In genomic region chr6:54440549-54440948, GRCh38 we compare ENCODE assay signal across 26 cellular contexts.
"Had no signal": no experiment of that assay in that cellular context is flagged by ENCODE, and none has a peak within 500 bp of the region (broad histone marks: within the 10 kb centered on the region; RNA-seq: fewer than 3 reads in every experiment).

No MANE protein-coding gene starts in this region.

- H3K9me3 Mint-ChIP-seq: endodermal cell had no signal

- H3K36me3 Mint-ChIP-seq: immature natural killer cell, naive B cell had no signal

- H3K27me3 Mint-ChIP-seq: dendritic cell treated with granulocyte-macrophage colony-stimulating factor and Interleukin-4, amounts not matched to agents 40 ng/mL and 50 ng/mL, for 4 days; naive B cell; natural killer cell treated with Interleukin-12 subunit alpha and Interleukin-12 subunit beta and Interleukin-15 and Interleukin-18, amount 100 ng/mL, for 72 hours; progenitor cell of endocrine pancreas; stimulated activated naive CD8-positive, alpha-beta T cell treated with anti-CD3 and anti-CD28 coated beads, Interleukin-15, amount 100 ng/mL, for 72 hours had no signal

- H3K4me3 Mint-ChIP-seq: dendritic cell treated with granulocyte-macrophage colony-stimulating factor and Interleukin-4, amounts not matched to agents 40 ng/mL and 50 ng/mL, for 4 days; endodermal cell; immature natural killer cell; naive B cell; natural killer cell treated with Interleukin-12 subunit alpha and Interleukin-12 subunit beta and Interleukin-15 and Interleukin-18, amount 100 ng/mL, for 72 hours; neural crest cell; stimulated activated naive CD8-positive, alpha-beta T cell treated with anti-CD3 and anti-CD28 coated beads, Interleukin-15, amount 100 ng/mL, for 72 hours had no signal

- H3K4me1 Mint-ChIP-seq: endodermal cell; immature natural killer cell; naive B cell; neural crest cell; stimulated activated naive CD8-positive, alpha-beta T cell treated with anti-CD3 and anti-CD28 coated beads, Interleukin-15, amount 100 ng/mL, for 72 hours had no signal

- H3K27ac Mint-ChIP-seq: dendritic cell treated with granulocyte-macrophage colony-stimulating factor and Interleukin-4, amounts not matched to agents 40 ng/mL and 50 ng/mL, for 4 days; endodermal cell; immature natural killer cell; naive B cell; natural killer cell treated with Interleukin-12 subunit alpha and Interleukin-12 subunit beta and Interleukin-15 and Interleukin-18, amount 100 ng/mL, for 72 hours; progenitor cell of endocrine pancreas; stimulated activated naive CD8-positive, alpha-beta T cell treated with anti-CD3 and anti-CD28 coated beads, Interleukin-15, amount 100 ng/mL, for 72 hours had no signal

- H3K4me3 ChIP-seq: colonic mucosa, lower lobe of right lung, right atrium auricular region, smooth muscle cell, suprapubic skin, transverse colon, vagina had no signal

- DNase-seq: colonic mucosa; effector CD8-positive, alpha-beta T cell; endodermal cell; erythroblast; hypothalamus; immature natural killer cell; islet precursor cell; kidney glomerular epithelial cell; left ventricle myocardium superior; lower lobe of right lung; naive B cell; stimulated activated CD4-positive, alpha-beta T cell treated with anti-CD3 and anti-CD28 coated beads, Interleukin-12 subunit alpha, Interleukin-12 subunit beta, amount 100 ng/mL, for 4 hours; stimulated activated CD4-positive, alpha-beta T cell treated with anti-CD3 and anti-CD28 coated beads, Interleukin-1b, Interleukin-23, amount 100 ng/mL, for 48 hours; stimulated activated CD4-positive, alpha-beta T cell treated with anti-CD3 and anti-CD28 coated beads, Interleukin-4, amount 100 ng/mL, for 1 hour; stimulated activated CD8-positive, alpha-beta memory T cell treated with anti-CD3 and anti-CD28 coated beads, Interleukin-4, amount 100 ng/mL, for 48 hours; stimulated activated naive CD4-positive, alpha-beta T cell; stimulated activated naive CD8-positive, alpha-beta T cell treated with anti-CD3 and anti-CD28 coated beads, Interleukin-15, amount 100 ng/mL, for 72 hours; transverse colon had no signal
